In genomic region chr3:54665201-54665600, GRCh38 we compare ENCODE assay signal across 26 cellular contexts.
"Had no signal": no experiment of that assay in that cellular context is flagged by ENCODE, and none has a peak within 500 bp of the region (broad histone marks: within the 10 kb centered on the region; RNA-seq: fewer than 3 reads in every experiment).

No MANE protein-coding gene starts in this region.

- H3K27ac ChIP-seq: colonic mucosa, coronary artery, epithelial cell of prostate, esophagus muscularis mucosa, esophagus squamous epithelium, foreskin keratinocyte, gastrocnemius medialis, heart left ventricle, heart right ventricle had no signal

- H3K4me3 ChIP-seq: colonic mucosa, coronary artery, dorsolateral prefrontal cortex, esophagus muscularis mucosa, esophagus squamous epithelium, gastrocnemius medialis, gastroesophageal sphincter, heart left ventricle, heart right ventricle had no signal

- DNase-seq: colonic mucosa; cortex of kidney; dermis blood vessel endothelial cell; dorsolateral prefrontal cortex; effector CD4-positive, alpha-beta T cell; effector CD8-positive, alpha-beta T cell; effector memory CD4-positive, alpha-beta T cell; effector memory CD8-positive, alpha-beta T cell; endodermal cell; erythroblast; esophagus squamous epithelium; foreskin fibroblast; foreskin keratinocyte; foreskin melanocyte; gastrocnemius medialis; glutamatergic neuron; heart left ventricle; heart right ventricle had no signal

- FAIRE-seq: colon, endometrium, endothelial cell of umbilical vein had no signal

- H3K9me3 ChIP-seq: colonic mucosa, esophagus muscularis mucosa, esophagus squamous epithelium, gastrocnemius medialis, gastroesophageal sphincter, heart left ventricle, heart right ventricle had no signal

- H3K36me3 ChIP-seq: colonic mucosa, esophagus muscularis mucosa, esophagus squamous epithelium, gastrocnemius medialis, gastroesophageal sphincter, heart left ventricle, heart right ventricle had no signal

- H3K27me3 Mint-ChIP-seq: dendritic cell treated with granulocyte-macrophage colony-stimulating factor and Interleukin-4, amounts not matched to agents 40 ng/mL and 50 ng/mL, for 4 days; effector memory CD8-positive, alpha-beta T cell had no signal

- H3K4me1 ChIP-seq: colonic mucosa, foreskin keratinocyte had no signal

- H3K27ac Mint-ChIP-seq: dendritic cell treated with granulocyte-macrophage colony-stimulating factor and Interleukin-4, amounts not matched to agents 40 ng/mL and 50 ng/mL, for 4 days; effector memory CD8-positive, alpha-beta T cell; endodermal cell had no signal

- H3K27me3 ChIP-seq: colonic mucosa, dorsolateral prefrontal cortex, esophagus muscularis mucosa, esophagus squamous epithelium, gastrocnemius medialis, gastroesophageal sphincter, heart left ventricle, heart right ventricle had no signal

- H3K9me3 Mint-ChIP-seq: dendritic cell treated with granulocyte-macrophage colony-stimulating factor and Interleukin-4, amounts not matched to agents 40 ng/mL and 50 ng/mL, for 4 days; endodermal cell had no signal

- H3K4me3 Mint-ChIP-seq: dendritic cell treated with granulocyte-macrophage colony-stimulating factor and Interleukin-4, amounts not matched to agents 40 ng/mL and 50 ng/mL, for 4 days; effector memory CD8-positive, alpha-beta T cell; endodermal cell had no signal
